ENCODE assay signal across 13 cellular contexts in genomic region chr1:203269654-203270020, GRCh38. TPM values are rescaled to one million over a fixed set of nuclear protein-coding genes. Genes with fewer than 3 reads are reported as not detected.
"Had no signal": no experiment of that assay in that cellular context is flagged by ENCODE, and none has a peak within 500 bp of the region (broad histone marks: within the 10 kb centered on the region; RNA-seq: fewer than 3 reads in every experiment).

No MANE protein-coding gene starts in this region.

- ATAC-seq: right cardiac atrium had no signal

- H3K9me3 ChIP-seq: neutrophil, pancreas, tibial nerve, vagina had no signal

- DNase-seq: effector CD8-positive, alpha-beta T cell; kidney; stimulated activated CD4-positive, alpha-beta T cell treated with anti-CD3 and anti-CD28 coated beads, Interleukin-2, amount 100 ng/mL, for 24 hours; T-helper 17 cell had no signal

- H3K36me3 ChIP-seq: neutrophil, pancreas, tibial nerve, vagina had no signal

- H3K27ac ChIP-seq: foreskin keratinocyte, pancreas had no signal

- H3K27me3 ChIP-seq: foreskin keratinocyte, neutrophil, pancreas, tibial nerve, vagina had no signal

- H3K4me3 ChIP-seq: lung, pancreas, tibial nerve, vagina had no signal

RNA-seq across cellular contexts. Expression of gene CHIT1, which starts 40.2 kb away (rescaled TPM):
- total RNA-seq: astrocyte, foreskin keratinocyte, pulmonary artery endothelial cell, vagina had no signal
- polyA plus RNA-seq: foreskin keratinocyte had no signal
